1 cellular context compared by ENCODE assay signal in the genomic region with DNA sequence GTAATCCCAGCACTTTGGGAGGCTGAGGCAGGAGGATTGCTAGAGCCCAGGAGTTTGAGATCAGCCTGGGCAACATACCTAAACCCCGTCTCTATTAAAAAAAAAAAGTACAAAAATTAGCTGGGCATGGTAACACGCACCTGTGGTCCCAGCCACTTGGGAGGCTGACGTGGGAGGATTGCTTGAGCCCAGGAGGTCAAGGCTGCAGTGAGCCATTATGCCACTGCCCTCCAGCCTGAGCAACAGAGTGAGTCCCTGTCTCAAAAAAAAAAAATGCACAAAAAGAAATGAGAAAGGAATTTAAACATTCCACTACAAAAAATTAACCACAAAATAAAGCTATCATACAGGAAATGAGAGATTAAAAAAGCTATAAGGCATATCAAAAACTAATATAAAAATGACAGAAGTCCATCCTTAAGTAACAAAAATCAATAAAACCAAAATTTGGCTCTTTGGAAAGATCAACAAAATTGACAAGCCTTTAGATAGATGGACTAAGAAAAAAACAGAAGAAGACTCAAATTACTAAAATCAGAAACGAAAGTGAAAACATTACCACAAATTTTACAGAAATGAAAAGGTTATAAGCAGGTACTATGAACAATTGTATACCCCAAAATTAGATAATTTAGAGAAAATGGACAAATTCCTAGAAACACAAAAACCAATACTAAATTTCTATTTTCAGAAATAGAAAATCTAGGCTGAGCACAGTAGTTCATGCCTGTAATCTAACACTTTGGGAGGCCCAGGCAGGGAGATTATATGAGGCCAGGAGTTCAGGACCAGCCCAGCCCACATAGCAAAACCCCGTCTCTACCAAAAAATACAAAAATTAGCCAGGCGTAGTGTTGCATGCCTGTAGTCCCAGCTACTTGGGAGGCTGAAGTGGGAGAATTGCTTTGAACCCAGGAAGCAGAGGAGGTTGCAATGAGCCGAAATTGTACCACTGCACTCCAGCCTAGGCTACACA.
TF ChIP-seq lines count a peak whose summit lies in the region.

No MANE protein-coding gene starts in this region.

TF ChIP-seq in SK-N-SH, 30 proteins besides CTCF, POLR2A, EP300 and RAD21 (continued from another document):
- TF ChIP-seq, protein P1, sequence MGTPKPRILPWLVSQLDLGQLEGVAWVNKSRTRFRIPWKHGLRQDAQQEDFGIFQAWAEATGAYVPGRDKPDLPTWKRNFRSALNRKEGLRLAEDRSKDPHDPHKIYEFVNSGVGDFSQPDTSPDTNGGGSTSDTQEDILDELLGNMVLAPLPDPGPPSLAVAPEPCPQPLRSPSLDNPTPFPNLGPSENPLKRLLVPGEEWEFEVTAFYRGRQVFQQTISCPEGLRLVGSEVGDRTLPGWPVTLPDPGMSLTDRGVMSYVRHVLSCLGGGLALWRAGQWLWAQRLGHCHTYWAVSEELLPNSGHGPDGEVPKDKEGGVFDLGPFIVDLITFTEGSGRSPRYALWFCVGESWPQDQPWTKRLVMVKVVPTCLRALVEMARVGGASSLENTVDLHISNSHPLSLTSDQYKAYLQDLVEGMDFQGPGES (IDR thresholded peaks at IDR 0.05; ENCODE audit: low read depth, low read length), result no peak
- TF ChIP-seq GATA2 (CRISPR knock-in tag; IDR thresholded peaks at IDR 0.05) (no peak), MEF2A (IDR thresholded peaks at IDR 0.05; ENCODE audit: borderline replicate concordance, low read depth) (no peak), FOSL2 (IDR thresholded peaks at IDR 0.05; ENCODE audit: borderline replicate concordance, low read depth) (no peak)
- TF ChIP-seq, protein P2, sequence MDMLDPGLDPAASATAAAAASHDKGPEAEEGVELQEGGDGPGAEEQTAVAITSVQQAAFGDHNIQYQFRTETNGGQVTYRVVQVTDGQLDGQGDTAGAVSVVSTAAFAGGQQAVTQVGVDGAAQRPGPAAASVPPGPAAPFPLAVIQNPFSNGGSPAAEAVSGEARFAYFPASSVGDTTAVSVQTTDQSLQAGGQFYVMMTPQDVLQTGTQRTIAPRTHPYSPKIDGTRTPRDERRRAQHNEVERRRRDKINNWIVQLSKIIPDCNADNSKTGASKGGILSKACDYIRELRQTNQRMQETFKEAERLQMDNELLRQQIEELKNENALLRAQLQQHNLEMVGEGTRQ (IDR thresholded peaks at IDR 0.05; ENCODE audit: borderline replicate concordance, low read depth, low read length), result no peak
- TF ChIP-seq, protein P3, sequence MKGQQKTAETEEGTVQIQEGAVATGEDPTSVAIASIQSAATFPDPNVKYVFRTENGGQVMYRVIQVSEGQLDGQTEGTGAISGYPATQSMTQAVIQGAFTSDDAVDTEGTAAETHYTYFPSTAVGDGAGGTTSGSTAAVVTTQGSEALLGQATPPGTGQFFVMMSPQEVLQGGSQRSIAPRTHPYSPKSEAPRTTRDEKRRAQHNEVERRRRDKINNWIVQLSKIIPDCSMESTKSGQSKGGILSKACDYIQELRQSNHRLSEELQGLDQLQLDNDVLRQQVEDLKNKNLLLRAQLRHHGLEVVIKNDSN (IDR thresholded peaks at IDR 0.05; ENCODE audit: borderline replicate concordance, low read depth), result no peak
